In genomic region chr10:31317652-31318381, GRCh38 we compare ENCODE assay signal across 8 cellular contexts. TPM values are rescaled to one million over a fixed set of nuclear protein-coding genes. Genes with fewer than 3 reads are reported as not detected.
DNase-seq lines count a peak whose midpoint lies in the region; ATAC-seq and TF ChIP-seq lines count a peak whose summit lies in the region.

No MANE protein-coding gene starts in this region.

- H3F3A ChIP-seq in Loucy (ENCODE audit: low read depth) = no peaks in the 10 kb centered on the region

- H3K36me3 ChIP-seq in A673 (ENCODE audit: insufficient read depth, low read length, poor library complexity, severe bottlenecking) = no peaks in the 10 kb centered on the region
- no peaks in the 10 kb centered on the region for H3K36me3 ChIP-seq in Loucy (ENCODE audit: insufficient read depth, low read length)
- no peaks in the 10 kb centered on the region for H3K36me3 ChIP-seq in adipocyte (ENCODE audit: control insufficient read depth, insufficient read depth, low read length, severe bottlenecking)
- no peaks in the 10 kb centered on the region for H3K36me3 ChIP-seq in right lobe of liver

- H3K27ac ChIP-seq in A673 (ENCODE audit: low read depth, low read length, poor library complexity, severe bottlenecking) = no peak overlapping the region
- peak overlapping the region; percentile 80 to 97 (median 96) for H3K27ac ChIP-seq in right lobe of liver

- H3K4me2 ChIP-seq in Loucy (ENCODE audit: low read depth, low read length, poor library complexity, severe bottlenecking) = peak overlapping the region; percentile 77

- H3K9me3 ChIP-seq in A673 (ENCODE audit: low read depth, low read length, poor library complexity, severe bottlenecking) (no peaks in the 10 kb centered on the region), Loucy (ENCODE audit: insufficient read depth, low read depth, low read length) (no peaks in the 10 kb centered on the region), adipocyte (ENCODE audit: control insufficient read depth, low read length) (no peaks in the 10 kb centered on the region), right lobe of liver (no peaks in the 10 kb centered on the region)

- H3K79me2 ChIP-seq in Loucy (ENCODE audit: insufficient read depth, low read length) = peaks cover 52% of the 10 kb centered on the region

- H3K4me3 ChIP-seq in A673 (ENCODE audit: low read depth, low read length, poor library complexity, severe bottlenecking) = peak overlapping the region; percentile 68
- peak overlapping the region; percentile 86 for H3K4me3 ChIP-seq in Loucy (ENCODE audit: low read length, poor library complexity, severe bottlenecking)
- H3K4me3 ChIP-seq in adipocyte (ENCODE audit: low read length) = peak overlapping the region; percentile 90
- H3K4me3 ChIP-seq in right lobe of liver = peak overlapping the region; percentile 87 to 96 (median 88)

- H3K9me2 ChIP-seq in Loucy (replicated peaks; ENCODE audit: low read depth, low read length) = no peaks in the 10 kb centered on the region

- CTCF ChIA-PET in A673 (lab: Charles Lee) = no interaction called here

- H2AFZ ChIP-seq in Loucy (ENCODE audit: low read length) = peak overlapping the region; percentile 93

- H3K27me3 ChIP-seq in A673 (replicated peaks; ENCODE audit: insufficient read depth, low read depth, low read length, poor library complexity) = peaks cover 31% of the 10 kb centered on the region
- H3K27me3 ChIP-seq in Loucy (ENCODE audit: insufficient read depth, low read length, poor library complexity, severe bottlenecking) = no peaks in the 10 kb centered on the region
- no peaks in the 10 kb centered on the region for H3K27me3 ChIP-seq in adipocyte (replicated peaks; ENCODE audit: control insufficient read depth, insufficient read depth, low read length)
- no peaks in the 10 kb centered on the region for H3K27me3 ChIP-seq in right lobe of liver

- POLR2A ChIA-PET in A673 (lab: Charles Lee; ENCODE audit: low non-redundant PET) = no interaction called here

- intact Hi-C loops in A673 (cut with micrococcal nuclease; ENCODE audit: unreplicated experiment) = loop anchor here (5.0 kb wide), 1 partner anchor 236 kb away; no protein-coding TSS in a partner anchor
- intact Hi-C loops in right lobe of liver (cut with DNase I) = no loop called here

- H3K4me1 ChIP-seq in A673 (ENCODE audit: insufficient read depth, low read length, poor library complexity, severe bottlenecking) = peaks cover 15% of the 10 kb centered on the region
- peaks cover 47% of the 10 kb centered on the region for H3K4me1 ChIP-seq in Loucy (ENCODE audit: insufficient read depth, low read length, poor library complexity, severe bottlenecking)
- H3K4me1 ChIP-seq in adipocyte (ENCODE audit: control insufficient read depth, insufficient read depth, low read length) = peaks cover 44% of the 10 kb centered on the region
- H3K4me1 ChIP-seq in right lobe of liver = peaks cover 0 to 28% (median 2%) of the 10 kb centered on the region in 4 donors

- no peak for TF ChIP-seq CTCF in A673 (conservative IDR thresholded peaks at IDR 0.05; ENCODE audit: low read depth, low read length)
- no peak for TF ChIP-seq CTCF in Loucy (conservative IDR thresholded peaks at IDR 0.05; ENCODE audit: low read length)
- TF ChIP-seq CTCF in right lobe of liver (IDR thresholded peaks at IDR 0.05) = no peak

- DNase-seq in A673 (ENCODE audit: low spot score) (no peak), adipocyte (ENCODE audit: low read depth) (no peak), right lobe of liver (peak in 1 of 3 donors; percentile 83), NCI-H2227 treated with DMSO at 0.1 percent for 48 hours (lab: John Stamatoyannopoulos, UW) (no peak), NCI-H187 treated with DMSO at 0.1 percent for 48 hours (lab: John Stamatoyannopoulos, UW) (no peak)
- peak; percentile 83 for DNase-seq in stimulated activated CD8-positive, alpha-beta memory T cell treated with anti-CD3 and anti-CD28 coated beads, Interleukin-4, amount 100 ng/mL, for 48 hours

- H3K9ac ChIP-seq in Loucy (ENCODE audit: low read depth, low read length, poor library complexity, severe bottlenecking) (peak overlapping the region; percentile 91), adipocyte (ENCODE audit: low read length) (peak overlapping the region; percentile 93)

- ATAC-seq in right lobe of liver (peak in 1 of 4 donors; percentile 55), HG03135 (IDR thresholded peaks at IDR 0.05; ENCODE audit: unreplicated experiment) (no peak)

- peaks cover 28% of the 10 kb centered on the region for H4K20me1 ChIP-seq in Loucy (ENCODE audit: insufficient read depth, low read length, poor library complexity, severe bottlenecking)

- no TSS peak for BruUV-seq in A673 (replicated peaks; lab: Mats Ljungman, UMichigan)

- no peak for TF ChIP-seq POLR2A in right lobe of liver (IDR thresholded peaks at IDR 0.05)

- WGBS in right lobe of liver (ENCODE audit: insufficient coverage, low coverage, low lambda C conversion rate, missing lambda C conversion rate) = 46% methylated on average over 11 of the region's 21 CpGs

RNA-seq across cellular contexts. Expression of gene ZEB1, which starts 1.2 kb away (rescaled TPM):
- total RNA-seq in A673 (2021) (8.3 and 10.3 TPM in 2 replicates), right lobe of liver (10 to 100 TPM in 5 of 6 experiments, 1 to 10 TPM in 1; 10.0 to 17.6 (median 13.6) TPM)
